18 cellular contexts compared by ENCODE assay signal in the genomic region with DNA sequence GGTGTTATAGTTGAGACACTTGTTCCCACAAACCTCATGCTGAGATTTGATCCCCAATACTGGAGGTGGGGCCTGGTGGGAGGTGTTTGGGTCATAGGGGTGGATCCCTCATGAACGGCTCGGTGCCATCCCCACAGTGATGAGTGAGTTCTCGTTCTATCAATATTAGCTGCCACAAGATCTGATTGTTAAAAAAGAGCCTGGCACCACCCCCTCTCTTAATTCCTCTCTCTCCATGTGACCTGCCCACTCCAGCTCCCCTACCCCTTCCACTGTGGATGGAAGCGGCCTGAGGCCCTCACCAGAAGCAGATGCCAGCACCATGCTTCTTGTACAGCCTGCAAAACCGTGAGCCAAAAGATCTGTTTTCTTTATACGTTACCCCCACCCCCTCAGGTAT. TPM values are rescaled to one million over a fixed set of nuclear protein-coding genes. Genes with fewer than 3 reads are reported as not detected.
"Had no signal": no experiment of that assay in that cellular context is flagged by ENCODE, and none has a peak within 500 bp of the region (broad histone marks: within the 10 kb centered on the region; RNA-seq: fewer than 3 reads in every experiment).

No MANE protein-coding gene starts in this region.

- H3K9me3 ChIP-seq: body of pancreas, left ventricle myocardium inferior, pancreas, right lobe of liver, thoracic aorta had no signal

- H3K27ac Mint-ChIP-seq: activated naive CD4-positive, alpha-beta T cell treated with anti-CD3 and anti-CD28 coated beads for 36 hours; stimulated activated naive B cell treated with anti-CD40 and anti-IgM and Interleukin-4, amounts not matched to agents 10 μg/mL and 1 μg/mL and 100 μg/mL, for 72 hours had no signal

- DNase-seq: activated CD4-positive, alpha-beta T cell treated with anti-CD3 and anti-CD28 coated beads for 48 hours; activated CD8-positive, alpha-beta memory T cell treated with anti-CD3 and anti-CD28 coated beads, Interleukin-2, amount 50 U/mL, for 4 hours; activated naive CD4-positive, alpha-beta T cell treated with anti-CD3 and anti-CD28 coated beads for 36 hours; activated T-cell treated with anti-CD3 and anti-CD28 coated beads, Interleukin-2, amount 50 U/mL, for 4 hours; body of pancreas; caudate nucleus; erythroblast; foreskin melanocyte; hypothalamus; kidney; left ventricle myocardium inferior; mammary epithelial cell; naive B cell; pancreas; right lobe of liver; stimulated activated naive B cell treated with anti-CD40 and anti-IgM and Interleukin-4, amounts not matched to agents 10 μg/mL and 1 μg/mL and 100 μg/mL, for 72 hours had no signal

- H3K27ac ChIP-seq: body of pancreas, pancreas, right lobe of liver had no signal

- ATAC-seq: activated T-cell treated with anti-CD3 and anti-CD28 coated beads, Interleukin-2, amount 50 U/mL, for 4 hours; body of pancreas; pancreas; right lobe of liver; stimulated activated naive B cell treated with anti-CD40 and anti-IgM and Interleukin-4, amounts not matched to agents 10 μg/mL and 1 μg/mL and 100 μg/mL, for 72 hours had no signal

- H3K9me3 Mint-ChIP-seq: activated naive CD4-positive, alpha-beta T cell treated with anti-CD3 and anti-CD28 coated beads for 36 hours; activated T-cell treated with anti-CD3 and anti-CD28 coated beads, Interleukin-2, amount 50 U/mL, for 4 hours; endodermal cell; naive B cell; stimulated activated naive B cell treated with anti-CD40 and anti-IgM and Interleukin-4, amounts not matched to agents 10 μg/mL and 1 μg/mL and 100 μg/mL, for 72 hours had no signal

- H3K4me3 ChIP-seq: body of pancreas, pancreas, right lobe of liver had no signal

- H3K4me1 ChIP-seq: right lobe of liver had no signal

- H3K4me3 Mint-ChIP-seq: activated naive CD4-positive, alpha-beta T cell treated with anti-CD3 and anti-CD28 coated beads for 36 hours; activated T-cell treated with anti-CD3 and anti-CD28 coated beads, Interleukin-2, amount 50 U/mL, for 4 hours; endodermal cell; naive B cell; stimulated activated naive B cell treated with anti-CD40 and anti-IgM and Interleukin-4, amounts not matched to agents 10 μg/mL and 1 μg/mL and 100 μg/mL, for 72 hours had no signal

- H3K36me3 ChIP-seq: left ventricle myocardium inferior, pancreas, right lobe of liver, thoracic aorta had no signal

- H3K27me3 Mint-ChIP-seq: naive B cell had no signal

RNA-seq across cellular contexts. Expression of gene FBXW10B, which starts 33.5 kb away (rescaled TPM):
- total RNA-seq: body of pancreas had no signal
